ENCODE assay signal across 13 cellular contexts in genomic region chr1:151401860-151402259, GRCh38. TPM values are rescaled to one million over a fixed set of nuclear protein-coding genes. Genes with fewer than 3 reads are reported as not detected.
DNase-seq lines count a peak whose midpoint lies in the region; ATAC-seq and TF ChIP-seq lines count a peak whose summit lies in the region.
"Had no signal": no experiment of that assay in that cellular context is flagged by ENCODE, and none has a peak within 500 bp of the region (broad histone marks: within the 10 kb centered on the region; RNA-seq: fewer than 3 reads in every experiment).

No MANE protein-coding gene starts in this region.

- peaks cover 73% of the 10 kb centered on the region for H3K36me3 ChIP-seq in SJSA1
- peaks cover 67% of the 10 kb centered on the region for H3K36me3 ChIP-seq in neutrophil
- peaks cover 0 to 34% (median 13%) of the 10 kb centered on the region in 4 donors for H3K36me3 ChIP-seq in transverse colon
- H3K36me3 ChIP-seq: uterus had no signal

- CTCF ChIA-PET in activated CD4-positive, alpha-beta T cell treated with anti-CD3 and anti-CD28 coated beads, Interleukin-2, amount 10 ng/mL, durations not matched to agents 7 days and 5 days (lab: Charles Lee), result interaction anchor here (1.5 kb wide), 1 partner anchor 10 kb away, joined by 3 read pairs; no protein-coding TSS in a partner anchor

- H3K27me3 ChIP-seq in SJSA1 (replicated peaks) (no peaks in the 10 kb centered on the region), neutrophil (no peaks in the 10 kb centered on the region), transverse colon (no peaks in the 10 kb centered on the region)
- H3K27me3 ChIP-seq: sigmoid colon, uterus had no signal

- in situ Hi-C loops in transverse colon (cut with MboI; ENCODE audit: low pct_ligation_motif_present in 1 of 4, low pct_unique_long_range_greater_than_20kb in 1 of 4, low sequenced_read_pairs in 3 of 4), result no loop called here

- peak overlapping the region; percentile 22 for H3K27ac Mint-ChIP-seq in activated CD4-positive, alpha-beta T cell treated with anti-CD3 and anti-CD28 coated beads, Interleukin-2, amount 10 ng/mL, durations not matched to agents 7 days and 5 days
- H3K27ac Mint-ChIP-seq in chondrocyte (ENCODE audit: unreplicated experiment), result peak overlapping the region; percentile 56

- 80 to 83% methylated on average over 2 of the region's 2 CpGs for WGBS in transverse colon (ENCODE audit: low coverage in 1 of 2), 2 donors

- peak overlapping the region; percentile 14; the same call in 1 of the 2 replicates for H3K27ac ChIP-seq in SJSA1
- H3K27ac ChIP-seq in neutrophil, result peak overlapping the region; percentile 92
- no peak overlapping the region for H3K27ac ChIP-seq in transverse colon
- H3K27ac ChIP-seq: left ventricle myocardium inferior, uterus had no signal

- TF ChIP-seq CTCF in chondrocyte (IDR thresholded peaks at IDR 0.05) (no peak), neutrophil (IDR thresholded peaks at IDR 0.05) (no peak), transverse colon (IDR thresholded peaks at IDR 0.05) (no peak)

- no peak overlapping the region for H3K4me3 Mint-ChIP-seq in activated CD4-positive, alpha-beta T cell treated with anti-CD3 and anti-CD28 coated beads, Interleukin-2, amount 10 ng/mL, durations not matched to agents 7 days and 5 days
- peak overlapping the region; percentile 7 for H3K4me3 Mint-ChIP-seq in chondrocyte (ENCODE audit: unreplicated experiment)

- no peak for TF ChIP-seq POLR2A in transverse colon (IDR thresholded peaks at IDR 0.05)

- H3K36me3 Mint-ChIP-seq in activated CD4-positive, alpha-beta T cell treated with anti-CD3 and anti-CD28 coated beads, Interleukin-2, amount 10 ng/mL, durations not matched to agents 7 days and 5 days (ENCODE audit: low read depth), result peaks cover 53% of the 10 kb centered on the region
- peaks cover 33% of the 10 kb centered on the region for H3K36me3 Mint-ChIP-seq in chondrocyte (ENCODE audit: low read depth)

- POLR2A ChIA-PET in activated CD4-positive, alpha-beta T cell treated with anti-CD3 and anti-CD28 coated beads, Interleukin-2, amount 10 ng/mL, durations not matched to agents 7 days and 5 days (lab: Charles Lee), result interaction anchor here (0.9 kb wide), 1 partner anchor 15 kb away, joined by 3 read pairs; no protein-coding TSS in a partner anchor

- no peak for DNase-seq in activated CD4-positive, alpha-beta T cell treated with anti-CD3 and anti-CD28 coated beads, Interleukin-2, amount 10 ng/mL, durations not matched to agents 7 days and 5 days
- DNase-seq in activated CD4-positive, alpha-beta T cell treated with anti-CD3 and anti-CD28 coated beads, Interleukin-2, amount 50 U/mL, for 1 hour, result no peak
- DNase-seq in SJSA1 (ENCODE audit: low read depth in 1 of 2, low spot score in 2 of 2) (peak in 1 of 2 experiments; percentile 37), chondrocyte (ENCODE audit: low spot score) (no peak), transverse colon (no peak)
- DNase-seq in stimulated activated CD4-positive, alpha-beta T cell treated with anti-CD3 and anti-CD28 coated beads, Interleukin-12 subunit alpha, Interleukin-12 subunit beta, amount 100 ng/mL, for 4 hours, result no peak
- DNase-seq: left ventricle myocardium inferior; NCI-H1930; sigmoid colon; stimulated activated CD4-positive, alpha-beta T cell treated with anti-CD3 and anti-CD28 coated beads, Interleukin-4, amount 100 ng/mL, for 4 hours; uterus had no signal

- H3K9me3 Mint-ChIP-seq in activated CD4-positive, alpha-beta T cell treated with anti-CD3 and anti-CD28 coated beads, Interleukin-2, amount 10 ng/mL, durations not matched to agents 7 days and 5 days, result no peaks in the 10 kb centered on the region
- no peaks in the 10 kb centered on the region for H3K9me3 Mint-ChIP-seq in chondrocyte (ENCODE audit: low read depth)

- no peaks in the 10 kb centered on the region for H3K27me3 Mint-ChIP-seq in activated CD4-positive, alpha-beta T cell treated with anti-CD3 and anti-CD28 coated beads, Interleukin-2, amount 10 ng/mL, durations not matched to agents 7 days and 5 days
- H3K27me3 Mint-ChIP-seq in chondrocyte (ENCODE audit: low read depth), result no peaks in the 10 kb centered on the region

- intact Hi-C loops in transverse colon (cut with DNase I; ENCODE audit: low total_unique reads), result no loop called here

- H3K4me1 ChIP-seq in SJSA1 (replicated peaks) (peaks cover 32% of the 10 kb centered on the region), neutrophil (ENCODE audit: control insufficient read depth in 1 of 2, insufficient read depth in 1 of 2, low read depth in 1 of 2, low read length in 1 of 2) (peaks cover 8 to 15% of the 10 kb centered on the region in 2 experiments), transverse colon (peaks cover 7 to 17% (median 8%) of the 10 kb centered on the region in 4 donors)

- 0 out of 2 replicates have a peak, but pooled peaks cover 2% of the 10 kb centered on the region for H3K9me3 ChIP-seq in SJSA1 (replicated peaks)
- H3K9me3 ChIP-seq in neutrophil, result no peaks in the 10 kb centered on the region
- H3K9me3 ChIP-seq in transverse colon, result no peaks in the 10 kb centered on the region
- H3K9me3 ChIP-seq: left ventricle myocardium inferior, sigmoid colon, uterus had no signal

- H3K4me3 ChIP-seq in SJSA1 (no peak overlapping the region), neutrophil (ENCODE audit: low read depth in 1 of 2, low read length in 1 of 2) (no peak overlapping the region), transverse colon (no peak overlapping the region)
- H3K4me3 ChIP-seq: left ventricle myocardium inferior, sigmoid colon, uterus had no signal

- TF ChIP-seq EP300 in transverse colon (IDR thresholded peaks at IDR 0.05; ENCODE audit: low read depth), result no peak

- peaks cover 27% of the 10 kb centered on the region for H3K4me1 Mint-ChIP-seq in activated CD4-positive, alpha-beta T cell treated with anti-CD3 and anti-CD28 coated beads, Interleukin-2, amount 10 ng/mL, durations not matched to agents 7 days and 5 days
- H3K4me1 Mint-ChIP-seq in chondrocyte (ENCODE audit: low read depth), result peaks cover 26% of the 10 kb centered on the region

- ATAC-seq in GM18867 (IDR thresholded peaks at IDR 0.05; ENCODE audit: unreplicated experiment), result no peak

RNA-seq across cellular contexts. Expression of gene PSMB4, which starts 2.5 kb away (rescaled TPM):
- 100 to 1,000 TPM; 290 to 303 TPM for total RNA-seq in activated CD4-positive, alpha-beta T cell treated with anti-CD3 and anti-CD28 coated beads, Interleukin-2, amount 10 ng/mL, durations not matched to agents 7 days and 5 days
- 559 and 717 TPM in 2 replicates for total RNA-seq in SJSA1 (2014; rRNA removed; shearing (Covaris generic))
- total RNA-seq in chondrocyte, result 229 to 257 TPM (median 236 TPM) in 3 replicates
- 100 to 1,000 TPM in 3 of 4 donors, 10 to 100 TPM in 1; 84.4 to 188 (median 140) TPM for total RNA-seq in transverse colon

RNA-seq across cellular contexts. Expression of gene SELENBP1, which starts 29.4 kb away (rescaled TPM):
- not detected for total RNA-seq in activated CD4-positive, alpha-beta T cell treated with anti-CD3 and anti-CD28 coated beads, Interleukin-2, amount 10 ng/mL, durations not matched to agents 7 days and 5 days
- 21.6 and 31.1 TPM in 2 replicates for total RNA-seq in SJSA1 (2014; rRNA removed; shearing (Covaris generic))
- 5.7 to 11.1 TPM (median 8.9 TPM) in 3 replicates for total RNA-seq in chondrocyte
- 1,000 to 10,000 TPM; 1,079 to 3,856 (median 3,214) TPM for total RNA-seq in transverse colon

RNA-seq across cellular contexts. Expression of gene RFX5, which starts 54.8 kb away (rescaled TPM):
- 10 to 100 TPM; 69.7 to 76.4 TPM for total RNA-seq in activated CD4-positive, alpha-beta T cell treated with anti-CD3 and anti-CD28 coated beads, Interleukin-2, amount 10 ng/mL, durations not matched to agents 7 days and 5 days
- 32.2 and 46.9 TPM in 2 replicates for total RNA-seq in SJSA1 (2014; rRNA removed; shearing (Covaris generic))
- total RNA-seq in chondrocyte (30.0 to 64.7 TPM (median 31.8 TPM) in 3 replicates), transverse colon (10 to 100 TPM; 17.7 to 61.0 (median 35.4) TPM)

RNA-seq across cellular contexts. Expression of gene POGZ, which starts 57.4 kb away (rescaled TPM):
- total RNA-seq in activated CD4-positive, alpha-beta T cell treated with anti-CD3 and anti-CD28 coated beads, Interleukin-2, amount 10 ng/mL, durations not matched to agents 7 days and 5 days, result 10 to 100 TPM; 82.8 to 85.5 TPM
- total RNA-seq in SJSA1 (2014; rRNA removed; shearing (Covaris generic)), result 14.5 and 34.0 TPM in 2 replicates
- total RNA-seq in chondrocyte (61.7 to 79.7 TPM (median 65.0 TPM) in 3 replicates), transverse colon (10 to 100 TPM; 44.1 to 90.9 (median 72.7) TPM)

Comparison
In these comparisons a context has a peak if more than half of its experiments do, and no peak if none do; other contexts are left out.
1. H3K27ac ChIP-seq: peak in SJSA1 (single experiment) and neutrophil (single experiment); none in transverse colon (0 of 4).
2. RNA of gene SELENBP1, which starts 29.4 kb away (total RNA-seq): 1,079 to 3,856 TPM in transverse colon; 21.6 to 31.1 TPM in SJSA1, 5.7 to 11.1 TPM in chondrocyte and not detected in activated CD4-positive, alpha-beta T cell treated with anti-CD3 and anti-CD28 coated beads, Interleukin-2, amount 10 ng/mL, durations not matched to agents 7 days and 5 days; every median in the first group is over 10 times any median in the second.